21 cellular contexts compared by ENCODE assay signal in genomic region chr3:10653241-10653640, GRCh38.
"Had no signal": no experiment of that assay in that cellular context is flagged by ENCODE, and none has a peak within 500 bp of the region (broad histone marks: within the 10 kb centered on the region; RNA-seq: fewer than 3 reads in every experiment).

No MANE protein-coding gene starts in this region.

- H3K9me3 ChIP-seq: SK-N-SH had no signal

- ATAC-seq: HepG2 had no signal

- H3K27ac ChIP-seq: KMS-11 had no signal

- DNase-seq: IMR-90, Kasumi-1, MM.1S, NCI-H1092 treated with DMSO at 0.1 percent for 48 hours, NCI-H1436, NCI-H187, NCI-H2029, NCI-H2081 treated with DMSO at 0.1 percent for 48 hours, NCI-H2171, NCI-H226, NCI-H446, NCI-H510A, NCI-H524 treated with DMSO at 0.1 percent for 48 hours, NCI-H69, NCI-H774, Right ventricle myocardium superior, RPMI8226, SIG-M5, SK-N-SH had no signal
